In genomic region chr6:155352130-155352420, GRCh38 we compare ENCODE assay signal across 21 cellular contexts.
"Had no signal": no experiment of that assay in that cellular context is flagged by ENCODE, and none has a peak within 500 bp of the region (broad histone marks: within the 10 kb centered on the region; RNA-seq: fewer than 3 reads in every experiment).

No MANE protein-coding gene starts in this region.

- H3K4me1 Mint-ChIP-seq: activated naive CD8-positive, alpha-beta T cell treated with anti-CD3 and anti-CD28 coated beads, Interleukin-2, amount 10 ng/mL, durations not matched to agents 7 days and 5 days had no signal

- DNase-seq: activated CD4-positive, alpha-beta T cell treated with anti-CD3 and anti-CD28 coated beads for 4 hours; activated CD8-positive, alpha-beta memory T cell treated with anti-CD3 and anti-CD28 coated beads, Interleukin-2, amount 50 U/mL, for 48 hours; activated CD8-positive, alpha-beta T cell treated with anti-CD3 and anti-CD28 coated beads for 36 hours; activated naive CD4-positive, alpha-beta T cell treated with anti-CD3 and anti-CD28 coated beads, Interleukin-2, amount 50 U/mL, for 16 hours; activated naive CD8-positive, alpha-beta T cell treated with anti-CD3 and anti-CD28 coated beads, Interleukin-2, amount 10 ng/mL, durations not matched to agents 7 days and 5 days; activated T-cell treated with anti-CD3 and anti-CD28 coated beads, Interleukin-2, amount 50 U/mL, for 1 hour; adrenal gland; aorta; caudate nucleus; NCI-H1048; NCI-H146; NCI-H187 treated with DMSO at 0.1 percent for 48 hours; NCI-H2081 treated with DMSO at 0.1 percent for 48 hours; NCI-H446; NCI-H524; Right ventricle myocardium superior; SJCRH30; SK-N-SH had no signal

- H3K27me3 Mint-ChIP-seq: activated CD8-positive, alpha-beta T cell treated with anti-CD3 and anti-CD28 coated beads for 36 hours had no signal

- H3K4me2 ChIP-seq: SK-N-SH had no signal

- H3K9ac ChIP-seq: SK-N-SH had no signal

- H3K4me1 ChIP-seq: adrenal gland, breast epithelium, SJCRH30 had no signal

- H3K4me3 Mint-ChIP-seq: activated CD8-positive, alpha-beta T cell treated with anti-CD3 and anti-CD28 coated beads for 36 hours; activated naive CD8-positive, alpha-beta T cell treated with anti-CD3 and anti-CD28 coated beads, Interleukin-2, amount 10 ng/mL, durations not matched to agents 7 days and 5 days; T-helper 1 cell treated with Interleukin-12 subunit alpha and Interleukin-12 subunit beta and Interleukin-4 antibody, amounts not matched to agents 30 μg/mL and 1 μg/mL, for 36 hours had no signal

- H3K4me3 ChIP-seq: adrenal gland, breast epithelium, SJCRH30 had no signal

- H3K36me3 ChIP-seq: adrenal gland, breast epithelium, SJCRH30 had no signal

- ATAC-seq: activated CD4-positive, CD25-positive, alpha-beta regulatory T cell treated with anti-CD3 and anti-CD28 coated beads, Interleukin-2, amount 50 U/mL, for 24 hours; activated CD8-positive, alpha-beta T cell treated with anti-CD3 and anti-CD28 coated beads for 36 hours had no signal

- H3K27me3 ChIP-seq: adrenal gland, breast epithelium, SJCRH30 had no signal

- H3K27ac ChIP-seq: adrenal gland, breast epithelium, SJCRH30 had no signal

- H3K27ac Mint-ChIP-seq: activated CD8-positive, alpha-beta T cell treated with anti-CD3 and anti-CD28 coated beads for 36 hours; activated naive CD8-positive, alpha-beta T cell treated with anti-CD3 and anti-CD28 coated beads, Interleukin-2, amount 10 ng/mL, durations not matched to agents 7 days and 5 days; T-helper 1 cell treated with Interleukin-12 subunit alpha and Interleukin-12 subunit beta and Interleukin-4 antibody, amounts not matched to agents 30 μg/mL and 1 μg/mL, for 36 hours had no signal
